Comparison of ENCODE assay signal across 17 cellular contexts in genomic region chr4:4270529-4270928, GRCh38. TPM values are rescaled to one million over a fixed set of nuclear protein-coding genes. Genes with fewer than 3 reads are reported as not detected.
DNase-seq lines count a peak whose midpoint lies in the region; ATAC-seq and TF ChIP-seq lines count a peak whose summit lies in the region.
"Had no signal": no experiment of that assay in that cellular context is flagged by ENCODE, and none has a peak within 500 bp of the region (broad histone marks: within the 10 kb centered on the region; RNA-seq: fewer than 3 reads in every experiment).

No MANE protein-coding gene starts in this region.

- H3K36me3 Mint-ChIP-seq in MCF 10A (ENCODE audit: insufficient read depth, unreplicated experiment) (peaks cover 23% of the 10 kb centered on the region), T-cell (peaks cover 53% of the 10 kb centered on the region)
- H3K36me3 Mint-ChIP-seq in effector memory CD8-positive, alpha-beta T cell (ENCODE audit: insufficient read depth), result peaks cover 48% of the 10 kb centered on the region

- no peak for TF ChIP-seq CTCF in MCF 10A (IDR thresholded peaks at IDR 0.05; ENCODE audit: unreplicated experiment)
- TF ChIP-seq CTCF in breast epithelium (IDR thresholded peaks at IDR 0.05), result no peak
- no peak for TF ChIP-seq CTCF in upper lobe of right lung (IDR thresholded peaks at IDR 0.05)

- DNase-seq in MCF 10A (ENCODE audit: unreplicated experiment), result peak; percentile 79
- no peak for DNase-seq in breast epithelium (ENCODE audit: low spot score in 2 of 2)
- DNase-seq in T-cell, result no peak
- no peak for DNase-seq in effector memory CD8-positive, alpha-beta T cell
- DNase-seq in upper lobe of right lung, result no peak
- DNase-seq in G401 (ENCODE audit: low spot score), result no peak
- DNase-seq: cerebellar nuclear complex, DMS 273 treated with DMSO at 0.1 percent for 48 hours, NCI-H1694 treated with DMSO at 0.1 percent for 48 hours, NCI-H510A treated with DMSO at 0.1 percent for 48 hours, substantia nigra had no signal

- no peak for TF ChIP-seq POLR2A in breast epithelium (IDR thresholded peaks at IDR 0.05)

- CTCF ChIA-PET in MCF 10A (lab: Yijun Ruan, JAX), result interaction anchor here (1.5 kb wide), 1 partner anchor 19 kb away, joined by 6 read pairs; no protein-coding TSS in a partner anchor
- CTCF ChIA-PET in T-cell (lab: Charles Lee), result interaction anchor here in 1 of 2 donors (0.6 to 2.1 kb wide), 2 partner anchors 10 to 33 kb away, joined by 3 to 11 read pairs; no protein-coding TSS in a partner anchor

- no peaks in the 10 kb centered on the region for H3K4me1 ChIP-seq in breast epithelium
- no peaks in the 10 kb centered on the region for H3K4me1 ChIP-seq in upper lobe of right lung

- H3K4me1 Mint-ChIP-seq in MCF 10A (ENCODE audit: insufficient read depth, unreplicated experiment) (peaks cover 53% of the 10 kb centered on the region), T-cell (peaks cover 6 to 52% (median 37%) of the 10 kb centered on the region in 3 donors)
- H3K4me1 Mint-ChIP-seq in effector memory CD8-positive, alpha-beta T cell (ENCODE audit: low read depth in 2 of 2), result peaks cover 45 to 52% of the 10 kb centered on the region in 2 donors
- H3K4me1 Mint-ChIP-seq: memory B cell had no signal

- H3K4me3 Mint-ChIP-seq in MCF 10A (ENCODE audit: unreplicated experiment) (peak overlapping the region; percentile 26), T-cell (peak overlapping the region in 2 of 3 donors; percentile 21 to 49)
- peak overlapping the region; percentile 86 to 87 for H3K4me3 Mint-ChIP-seq in effector memory CD8-positive, alpha-beta T cell
- H3K4me3 Mint-ChIP-seq: memory B cell had no signal

- no TSS peak for BruUV-seq in MCF 10A (replicated peaks; lab: Mats Ljungman, UMichigan)

- H3K27me3 ChIP-seq in breast epithelium (no peaks in the 10 kb centered on the region), upper lobe of right lung (no peaks in the 10 kb centered on the region)

- intact Hi-C loops in MCF 10A (cut with micrococcal nuclease), result no loop called here
- intact Hi-C loops in breast epithelium (cut with DNase I; ENCODE audit: low total_unique reads), result no loop called here
- intact Hi-C loops in upper lobe of right lung (cut with DNase I), result no loop called here

- ATAC-seq in T-cell (replicated peaks in 1 of 4), result no peak
- ATAC-seq in effector memory CD8-positive, alpha-beta T cell (replicated peaks), result peak; percentile 26
- ATAC-seq in upper lobe of right lung, result peak; percentile 21
- no peak for ATAC-seq in GM19397 (IDR thresholded peaks at IDR 0.05; ENCODE audit: unreplicated experiment)
- ATAC-seq in GM18867 (IDR thresholded peaks at IDR 0.05; ENCODE audit: unreplicated experiment), result no peak

- H3K36me3 ChIP-seq in breast epithelium, result no peaks in the 10 kb centered on the region
- peaks cover 46% of the 10 kb centered on the region for H3K36me3 ChIP-seq in upper lobe of right lung

- no peaks in the 10 kb centered on the region for H3K9me3 Mint-ChIP-seq in MCF 10A (ENCODE audit: unreplicated experiment)
- H3K9me3 Mint-ChIP-seq in T-cell, result no peaks in the 10 kb centered on the region
- peaks cover 0 to 2% of the 10 kb centered on the region in 2 donors for H3K9me3 Mint-ChIP-seq in effector memory CD8-positive, alpha-beta T cell
- H3K9me3 Mint-ChIP-seq: memory B cell had no signal

- in situ Hi-C loops in G401 (cut with HindIII; ENCODE audit: low sequenced_read_pairs), result loop anchor here (5.0 kb wide), 1 partner anchor 97 kb away; no protein-coding TSS in a partner anchor

- no peak overlapping the region for H3K27ac ChIP-seq in breast epithelium
- H3K27ac ChIP-seq in upper lobe of right lung, result peak overlapping the region; percentile 48
- H3K27ac ChIP-seq: KMS-11, VCaP had no signal

- POLR2A ChIA-PET in MCF 10A (lab: Yijun Ruan, JAX) (interaction anchor here (1.1 to 2.9 kb wide), 2 partner anchors 15 to 20 kb away, joined by 3 to 11 read pairs; partner anchors contain the start of genes LYAR and ZBTB49), T-cell (lab: Charles Lee) (no interaction called here)

- H3K27ac Mint-ChIP-seq in MCF 10A (ENCODE audit: low read depth, unreplicated experiment) (peak overlapping the region; percentile 96), T-cell (peak overlapping the region; percentile 92 to 95)
- peak overlapping the region; percentile 98 to 99 for H3K27ac Mint-ChIP-seq in effector memory CD8-positive, alpha-beta T cell
- H3K27ac Mint-ChIP-seq: memory B cell had no signal

- H3K27me3 Mint-ChIP-seq in MCF 10A (ENCODE audit: insufficient read depth, unreplicated experiment), result no peaks in the 10 kb centered on the region
- no peaks in the 10 kb centered on the region for H3K27me3 Mint-ChIP-seq in T-cell
- H3K27me3 Mint-ChIP-seq in effector memory CD8-positive, alpha-beta T cell, result no peaks in the 10 kb centered on the region
- H3K27me3 Mint-ChIP-seq: memory B cell had no signal

- no peak overlapping the region for H3K4me3 ChIP-seq in breast epithelium
- no peak overlapping the region for H3K4me3 ChIP-seq in upper lobe of right lung

- H3K9me3 ChIP-seq in breast epithelium, result no peaks in the 10 kb centered on the region
- H3K9me3 ChIP-seq in upper lobe of right lung, result no peaks in the 10 kb centered on the region

RNA-seq across cellular contexts. Expression of gene LYAR, which starts 19.4 kb away (rescaled TPM):
- total RNA-seq in MCF 10A (2022) (66.7 and 79.6 TPM in 2 replicates), breast epithelium (10 to 100 TPM; 11.9 to 17.3 (median 15.1) TPM), T-cell (10 to 100 TPM; 21.0 to 46.3 (median 31.7) TPM), upper lobe of right lung (13.3 TPM)
- 47.3 and 58.7 TPM in 2 replicates for total RNA-seq in G401 (2014; rRNA removed; shearing (Covaris generic))

RNA-seq across cellular contexts. Expression of gene ZBTB49, which starts 19.5 kb away (rescaled TPM):
- total RNA-seq in MCF 10A (2022) (5.9 and 7.6 TPM in 2 replicates), breast epithelium (1 to 10 TPM; 2.1 to 9.4 (median 3.9) TPM), T-cell (10 to 100 TPM in 3 of 5 donors, 1 to 10 TPM in 2; 7.9 to 17.1 (median 11.4) TPM), upper lobe of right lung (5.6 TPM)
- total RNA-seq in G401 (2014; rRNA removed; shearing (Covaris generic)), result 2.5 and 3.8 TPM in 2 replicates

RNA-seq across cellular contexts. Expression of gene TMEM128, which starts 22.5 kb away (rescaled TPM):
- total RNA-seq in MCF 10A (2022) (26.8 and 31.5 TPM in 2 replicates), breast epithelium (10 to 100 TPM; 15.2 to 33.8 (median 25.2) TPM), T-cell (10 to 100 TPM in 4 of 5 donors, 1 to 10 TPM in 1; 9.9 to 22.8 (median 16.7) TPM), upper lobe of right lung (26.4 TPM)
- 51.1 and 89.3 TPM in 2 replicates for total RNA-seq in G401 (2014; rRNA removed; shearing (Covaris generic))

RNA-seq across cellular contexts. Expression of gene OTOP1, which starts 43.8 kb away (rescaled TPM):
- total RNA-seq in MCF 10A (2022), result not detected in 2 replicates
- total RNA-seq in breast epithelium, result not detected
- total RNA-seq in T-cell, result not detected
- not detected for total RNA-seq in upper lobe of right lung
- total RNA-seq in G401 (2014; rRNA removed; shearing (Covaris generic)), result not detected in 2 replicates
- total RNA-seq: renal cortical epithelial cell had no signal

Comparison
In these comparisons a context has a peak if more than half of its experiments do, and no peak if none do; other contexts are left out.
1. H3K4me3 Mint-ChIP-seq: peak in every context shown above with its lines; median percentile 86 in effector memory CD8-positive, alpha-beta T cell; 35 in T-cell; 26 in MCF 10A.
2. ATAC-seq: peak in effector memory CD8-positive, alpha-beta T cell (single experiment) and upper lobe of right lung (single experiment); none in T-cell (0 of 4), GM19397 (single experiment) and GM18867 (single experiment).
3. Peak in every context shown above with its lines, with median percentiles within 50 percentile points of each other: H3K27ac Mint-ChIP-seq.